In the genomic region with DNA sequence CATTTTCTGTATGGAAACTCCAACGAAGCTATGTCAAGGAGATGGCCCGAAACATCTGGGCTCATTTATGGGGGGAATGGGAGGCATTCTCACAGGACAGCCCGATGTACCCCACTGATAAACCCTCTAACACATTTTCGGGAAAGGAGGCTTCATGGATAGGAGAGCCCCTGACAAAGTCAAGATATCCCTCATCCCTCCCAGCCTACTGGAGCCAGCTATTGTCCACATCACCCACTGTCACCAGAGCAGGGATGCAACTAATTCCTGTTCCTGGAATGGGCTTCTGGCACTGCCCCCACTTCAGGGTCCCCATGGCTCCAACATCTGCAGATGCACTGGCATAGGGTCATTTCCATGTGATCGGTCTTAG, we compare ENCODE assay signal across 20 cellular contexts.
DNase-seq lines count a peak whose midpoint lies in the region; ATAC-seq, FAIRE-seq and TF ChIP-seq lines count a peak whose summit lies in the region.
"Had no signal": no experiment of that assay in that cellular context is flagged by ENCODE, and none has a peak within 500 bp of the region (broad histone marks: within the 10 kb centered on the region; RNA-seq: fewer than 3 reads in every experiment).

No MANE protein-coding gene starts in this region.

- intact Hi-C loops in left ventricle myocardium superior (cut with micrococcal nuclease), result no loop called here
- intact Hi-C loops in esophagus muscularis mucosa (cut with DNase I), result no loop called here

- peak overlapping the region; percentile 10 to 16 for H3K27ac ChIP-seq in right atrium auricular region
- no peak overlapping the region for H3K27ac ChIP-seq in esophagus muscularis mucosa (replicated peaks in 1 of 4)
- H3K27ac ChIP-seq: BLaER1 had no signal

- TF ChIP-seq CTCF in right atrium auricular region (IDR thresholded peaks at IDR 0.05) (no peak), esophagus muscularis mucosa (IDR thresholded peaks at IDR 0.05) (no peak), D721Med (IDR thresholded peaks at IDR 0.05; ENCODE audit: insufficient read depth, missing control alignments) (no peak)

- no peak for TF ChIP-seq POLR2A in esophagus muscularis mucosa (IDR thresholded peaks at IDR 0.05; ENCODE audit: low read depth)

- H3K36me3 ChIP-seq in right atrium auricular region, result no peaks in the 10 kb centered on the region
- no peaks in the 10 kb centered on the region for H3K36me3 ChIP-seq in esophagus muscularis mucosa
- H3K36me3 ChIP-seq in neuron (ENCODE audit: insufficient read depth, low read length), result no peaks in the 10 kb centered on the region
- H3K36me3 ChIP-seq: BLaER1 had no signal

- H3K4me3 ChIP-seq in right atrium auricular region, result no peak overlapping the region
- no peak overlapping the region for H3K4me3 ChIP-seq in esophagus muscularis mucosa
- no peak overlapping the region for H3K4me3 ChIP-seq in neuron (ENCODE audit: low read length)
- H3K4me3 ChIP-seq: BLaER1 had no signal

- DNase-seq in right atrium auricular region (ENCODE audit: low spot score) (no peak), left ventricle myocardium superior (no peak), esophagus muscularis mucosa (ENCODE audit: extremely low spot score) (peak; percentile 24), D721Med (ENCODE audit: insufficient read length, low spot score) (no peak), NCI-H510A (lab: John Stamatoyannopoulos, UW) (no peak), activated T-cell treated with anti-CD3 and anti-CD28 coated beads for 4 hours (no peak)
- DNase-seq in stimulated activated CD4-positive, alpha-beta T cell treated with anti-CD3 and anti-CD28 coated beads, Interleukin-12 subunit alpha, Interleukin-12 subunit beta, amount 100 ng/mL, for 4 hours, result no peak
- DNase-seq: activated CD4-positive, alpha-beta memory T cell treated with anti-CD3 and anti-CD28 coated beads, Interleukin-2, amount 10 ng/mL, durations not matched to agents 7 days and 5 days; activated CD4-positive, alpha-beta T cell treated with anti-CD3 and anti-CD28 coated beads for 1 hour; caudate nucleus; COR-L47; NCI-H1417 treated with DMSO at 0.1 percent for 48 hours; NCI-H345; NCI-H748 treated with DMSO at 0.1 percent for 48 hours; stimulated activated naive CD4-positive, alpha-beta T cell treated with Interleukin-2 at 50 U/mL for 16 hours had no signal

- H3K27me3 ChIP-seq in right atrium auricular region (no peaks in the 10 kb centered on the region), esophagus muscularis mucosa (no peaks in the 10 kb centered on the region), neuron (ENCODE audit: insufficient read depth, low read length) (no peaks in the 10 kb centered on the region)
- H3K27me3 ChIP-seq: BLaER1 had no signal

- no peak for FAIRE-seq in D721Med (lab: Jason Lieb, UNC)
- FAIRE-seq: endometrium, GM18507, islet of Langerhans had no signal

- 75% methylated on average over 5 of the region's 5 CpGs for WGBS in esophagus muscularis mucosa

- H3K9me3 ChIP-seq in right atrium auricular region, result no peaks in the 10 kb centered on the region
- no peaks in the 10 kb centered on the region for H3K9me3 ChIP-seq in esophagus muscularis mucosa
- H3K9me3 ChIP-seq in neuron (ENCODE audit: low read length), result no peaks in the 10 kb centered on the region
- H3K9me3 ChIP-seq: BLaER1 had no signal

- H3K4me1 ChIP-seq in right atrium auricular region, result peaks cover 0 to 17% of the 10 kb centered on the region in 2 donors
- H3K4me1 ChIP-seq in esophagus muscularis mucosa, result peaks cover 11 to 25% (median 14%) of the 10 kb centered on the region in 4 donors
- no peaks in the 10 kb centered on the region for H3K4me1 ChIP-seq in neuron (ENCODE audit: insufficient read depth, low read length)
- H3K4me1 ChIP-seq: BLaER1 had no signal

- peak overlapping the region; percentile 20 for H2AFZ ChIP-seq in neuron (ENCODE audit: low read depth, low read length)

- no peak for ATAC-seq in left ventricle myocardium superior

- no peak for TF ChIP-seq EP300 in esophagus muscularis mucosa (IDR thresholded peaks at IDR 0.05)

Comparison
In these comparisons a context has a peak if more than half of its experiments do, and no peak if none do; other contexts are left out.
1. H3K27ac ChIP-seq: peak in right atrium auricular region (2 of 2); none in esophagus muscularis mucosa (0 of 4).